Comparison of ENCODE assay signal across 15 cellular contexts in genomic region chr5:88815048-88815789, GRCh38.
DNase-seq lines count a peak whose midpoint lies in the region; ATAC-seq and TF ChIP-seq lines count a peak whose summit lies in the region.
"Had no signal": no experiment of that assay in that cellular context is flagged by ENCODE, and none has a peak within 500 bp of the region (broad histone marks: within the 10 kb centered on the region; RNA-seq: fewer than 3 reads in every experiment).

No MANE protein-coding gene starts in this region.

- no peak for DNase-seq in right atrium auricular region (ENCODE audit: low spot score)
- DNase-seq in left cardiac atrium = no peak
- DNase-seq in dermis microvascular lymphatic vessel endothelial cell (ENCODE audit: low read depth in 2 of 2) = peak; percentile 90 to 94
- DNase-seq in memory B cell (ENCODE audit: low spot score in 2 of 2) = no peak
- DNase-seq in NCI-H146 (lab: John Stamatoyannopoulos, UW) = no peak
- DNase-seq in amygdala (lab: John Stamatoyannopoulos, UW) = no peak
- DNase-seq in left lobe of liver (ENCODE audit: low spot score) = no peak
- no peak for DNase-seq in activated gamma-delta T cell treated with Interleukin-2 at 50 U/mL for 16 hours
- DNase-seq: activated CD4-positive, alpha-beta T cell treated with anti-CD3 and anti-CD28 coated beads, Interleukin-2, amount 10 ng/mL, durations not matched to agents 7 days and 5 days; activated CD8-positive, alpha-beta memory T cell treated with anti-CD3 and anti-CD28 coated beads, Interleukin-2, amount 50 U/mL, for 48 hours; CD8-positive, alpha-beta T cell; DMS79 treated with DMSO at 0.1 percent for 48 hours; NCI-H526; uterus had no signal

- H3K27ac Mint-ChIP-seq in memory B cell = peak overlapping the region; percentile 65
- H3K27ac Mint-ChIP-seq: activated CD4-positive, alpha-beta T cell treated with anti-CD3 and anti-CD28 coated beads, Interleukin-2, amount 10 ng/mL, durations not matched to agents 7 days and 5 days; CD8-positive, alpha-beta T cell had no signal

- ATAC-seq in left cardiac atrium = no peak
- ATAC-seq in memory B cell (ENCODE audit: low read depth) = no peak
- ATAC-seq in left lobe of liver = no peak
- ATAC-seq: CD8-positive, alpha-beta T cell had no signal

- H3K4me1 ChIP-seq in right atrium auricular region = peaks cover 0 to 38% of the 10 kb centered on the region in 2 donors
- H3K4me1 ChIP-seq: uterus had no signal

- TF ChIP-seq CTCF in right atrium auricular region (IDR thresholded peaks at IDR 0.05) = no peak

- H3K4me3 ChIP-seq in right atrium auricular region = no peak overlapping the region
- H3K4me3 ChIP-seq: neural progenitor cell, uterus had no signal

- intact Hi-C loops in left cardiac atrium (cut with DNase I) = no loop called here

- peaks cover 21% of the 10 kb centered on the region for H3K36me3 Mint-ChIP-seq in memory B cell
- H3K36me3 Mint-ChIP-seq: CD8-positive, alpha-beta T cell; neural progenitor cell had no signal

- H3K9me3 ChIP-seq in right atrium auricular region = no peaks in the 10 kb centered on the region
- H3K9me3 ChIP-seq: uterus had no signal

- H3K9me3 Mint-ChIP-seq in memory B cell = no peaks in the 10 kb centered on the region
- H3K9me3 Mint-ChIP-seq: activated CD4-positive, alpha-beta T cell treated with anti-CD3 and anti-CD28 coated beads, Interleukin-2, amount 10 ng/mL, durations not matched to agents 7 days and 5 days; CD8-positive, alpha-beta T cell; neural progenitor cell had no signal

- H3K27me3 ChIP-seq in right atrium auricular region = no peaks in the 10 kb centered on the region
- H3K27me3 ChIP-seq: neural progenitor cell, uterus had no signal

- H3K27ac ChIP-seq in right atrium auricular region = peak overlapping the region; percentile 28 to 34
- H3K27ac ChIP-seq: neural progenitor cell had no signal

- H3K27me3 Mint-ChIP-seq in memory B cell = no peaks in the 10 kb centered on the region

- peaks cover 41% of the 10 kb centered on the region for H3K4me1 Mint-ChIP-seq in memory B cell
- H3K4me1 Mint-ChIP-seq: activated CD4-positive, alpha-beta T cell treated with anti-CD3 and anti-CD28 coated beads, Interleukin-2, amount 10 ng/mL, durations not matched to agents 7 days and 5 days had no signal

- H3K4me3 Mint-ChIP-seq in memory B cell = no peak overlapping the region
- H3K4me3 Mint-ChIP-seq: activated CD4-positive, alpha-beta T cell treated with anti-CD3 and anti-CD28 coated beads, Interleukin-2, amount 10 ng/mL, durations not matched to agents 7 days and 5 days; CD8-positive, alpha-beta T cell; neural progenitor cell had no signal

- no peaks in the 10 kb centered on the region for H3K36me3 ChIP-seq in right atrium auricular region
- H3K36me3 ChIP-seq: neural progenitor cell, uterus had no signal

Comparison
In these comparisons a context has a peak if more than half of its experiments do, and no peak if none do; other contexts are left out.
1. DNase-seq: peak in dermis microvascular lymphatic vessel endothelial cell (2 of 2); none in right atrium auricular region (single experiment), left cardiac atrium (single experiment), memory B cell (0 of 2), NCI-H146 (single experiment), amygdala (0 of 56), left lobe of liver (single experiment) and activated gamma-delta T cell treated with Interleukin-2 at 50 U/mL for 16 hours (single experiment).